In the genomic region with DNA sequence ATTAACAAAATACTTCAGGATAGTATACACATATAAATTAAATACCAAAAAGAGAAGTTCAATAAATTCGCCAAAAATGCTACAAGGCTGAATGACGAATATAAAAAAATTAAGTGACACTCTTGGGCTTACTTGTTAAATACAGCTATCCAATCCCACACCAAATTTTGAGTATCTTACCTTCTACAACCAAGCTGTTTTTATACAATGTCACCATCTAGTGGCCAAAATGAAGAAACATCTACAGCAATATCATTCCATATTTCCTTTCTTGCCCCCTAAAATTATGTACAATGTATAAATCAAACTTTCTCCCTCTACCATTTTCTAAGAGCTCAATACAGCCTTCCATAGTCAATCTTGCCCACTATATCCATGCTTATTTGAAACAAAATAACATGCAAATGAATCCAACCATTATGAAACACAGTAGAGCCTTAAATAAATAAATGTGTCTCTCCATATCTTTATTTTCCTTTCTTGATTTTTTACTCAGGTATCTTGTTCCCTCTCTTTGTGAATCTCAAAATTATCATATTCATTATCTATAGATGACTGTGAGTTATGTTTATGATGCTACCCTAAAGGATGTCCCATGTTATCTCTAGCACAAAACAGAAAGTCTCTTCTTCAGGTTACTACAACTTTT, we compare ENCODE assay signal across 8 cellular contexts.
DNase-seq lines count a peak whose midpoint lies in the region; ATAC-seq and TF ChIP-seq lines count a peak whose summit lies in the region.

No MANE protein-coding gene starts in this region.

- no peaks in the 10 kb centered on the region for H4K20me1 ChIP-seq in hepatocyte (ENCODE audit: insufficient read depth, poor library complexity, severe bottlenecking)

- H2AFZ ChIP-seq in hepatocyte, result no peak overlapping the region

- H3K4me2 ChIP-seq in hepatocyte, result no peak overlapping the region

- H3K9me2 ChIP-seq in hepatocyte (replicated peaks; ENCODE audit: insufficient read depth), result no peaks in the 10 kb centered on the region

- WGBS in hepatocyte (ENCODE audit: low lambda C conversion rate, missing lambda C conversion rate), result 48% methylated on average over 2 of the region's 2 CpGs
- 70 to 81% methylated on average over 2 of the region's 2 CpGs for WGBS in aorta, 2 donors

- H3K36me3 ChIP-seq in hepatocyte (replicated peaks; ENCODE audit: insufficient read depth, low read depth) (no peaks in the 10 kb centered on the region), aorta (ENCODE audit: control insufficient read depth in 1 of 2, insufficient read depth in 2 of 2, low read length in 1 of 2) (no peaks in the 10 kb centered on the region)

- H3K9me3 ChIP-seq in hepatocyte (ENCODE audit: low read depth), result no peaks in the 10 kb centered on the region
- H3K9me3 ChIP-seq in aorta (ENCODE audit: control insufficient read depth, low read length), result no peaks in the 10 kb centered on the region

- no peak overlapping the region for H3K27ac ChIP-seq in hepatocyte
- H3K27ac ChIP-seq in aorta (ENCODE audit: low read depth in 1 of 2, low read length in 2 of 2), result no peak overlapping the region

- peak; percentile 66 for TF ChIP-seq CTCF in hepatocyte (IDR thresholded peaks at IDR 0.05; ENCODE audit: poor library complexity)

- ATAC-seq in GM18517 (IDR thresholded peaks at IDR 0.05; ENCODE audit: unreplicated experiment) (no peak), aorta (ENCODE audit: low FRiP score) (no peak)

- H3K27me3 ChIP-seq in hepatocyte (no peaks in the 10 kb centered on the region), aorta (ENCODE audit: control insufficient read depth in 1 of 2, insufficient read depth in 2 of 2, low read length in 1 of 2) (no peaks in the 10 kb centered on the region)

- peak; percentile 47 for DNase-seq in NCI-H1436 (lab: John Stamatoyannopoulos, UW)
- no peak for DNase-seq in NCI-H1436 treated with DMSO at 0.1 percent for 48 hours (lab: John Stamatoyannopoulos, UW)
- DNase-seq in NCI-H1105 treated with DMSO at 0.1 percent for 48 hours (lab: John Stamatoyannopoulos, UW), result peak; percentile 80
- peak; percentile 39 for DNase-seq in SW480 (ENCODE audit: low spot score)
- DNase-seq in hepatocyte (ENCODE audit: low spot score), result peak; percentile 16
- DNase-seq in UCSD-AML1 (lab: John Stamatoyannopoulos, UW; ENCODE audit: unreplicated experiment), result no peak
- DNase-seq in aorta, result no peak

- H3K4me1 ChIP-seq in hepatocyte (ENCODE audit: insufficient read depth) (no peaks in the 10 kb centered on the region), aorta (ENCODE audit: control insufficient read depth in 1 of 2, insufficient read depth in 2 of 2, low read length in 2 of 2) (no peaks in the 10 kb centered on the region)

- intact Hi-C loops in aorta (cut with DNase I), result loop anchor here in 1 of 2 donors (2.0 kb wide), 1 partner anchor 163 kb away; no protein-coding TSS in a partner anchor

- no peak overlapping the region for H3K4me3 ChIP-seq in hepatocyte
- no peak overlapping the region for H3K4me3 ChIP-seq in aorta (ENCODE audit: low read length in 2 of 2)

- peaks cover 2% of the 10 kb centered on the region for H3K79me2 ChIP-seq in hepatocyte

Comparison
In these comparisons a context has a peak if more than half of its experiments do, and no peak if none do; other contexts are left out.
1. DNase-seq: peak in NCI-H1436 (single experiment), NCI-H1105 treated with DMSO at 0.1 percent for 48 hours (single experiment), SW480 (single experiment) and hepatocyte (single experiment); none in NCI-H1436 treated with DMSO at 0.1 percent for 48 hours (single experiment), UCSD-AML1 (single experiment) and aorta (0 of 2).